In the genomic region with DNA sequence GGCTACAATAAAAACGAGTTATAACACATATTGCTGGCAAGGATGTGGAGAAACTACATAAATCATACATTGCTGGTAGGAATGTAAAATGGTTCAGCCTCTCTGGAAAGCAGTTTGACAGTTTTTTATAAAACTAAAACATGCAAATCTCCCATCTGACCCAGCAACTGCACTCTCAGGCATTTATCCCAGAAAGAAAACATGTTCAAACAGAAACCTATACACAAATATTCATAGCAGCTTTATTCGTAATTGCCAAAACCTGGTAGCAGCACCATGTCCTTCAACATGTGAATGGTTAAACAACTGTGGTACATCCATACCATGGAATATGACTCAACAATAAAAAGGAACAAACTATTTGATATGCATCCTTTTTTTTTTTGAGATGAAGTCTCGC, we compare ENCODE assay signal across 21 cellular contexts. TPM values are rescaled to one million over a fixed set of nuclear protein-coding genes. Genes with fewer than 3 reads are reported as not detected.
"Had no signal": no experiment of that assay in that cellular context is flagged by ENCODE, and none has a peak within 500 bp of the region (broad histone marks: within the 10 kb centered on the region; RNA-seq: fewer than 3 reads in every experiment).

No MANE protein-coding gene starts in this region.

- H3K27me3 Mint-ChIP-seq: memory B cell; stimulated activated naive B cell treated with anti-CD40 and anti-IgM and Interleukin-4, amounts not matched to agents 10 μg/mL and 1 μg/mL and 100 μg/mL, for 72 hours had no signal

- H3K36me3 ChIP-seq: colonic mucosa, esophagus muscularis mucosa, transverse colon had no signal

- H3K9me3 ChIP-seq: colonic mucosa, esophagus muscularis mucosa, testis, transverse colon had no signal

- H3K27me3 ChIP-seq: colonic mucosa, esophagus muscularis mucosa, testis, transverse colon had no signal

- H3K27ac Mint-ChIP-seq: endodermal cell; memory B cell; mesothelial cell of epicardium; natural killer cell; stimulated activated naive B cell treated with anti-CD40 and anti-IgM and Interleukin-4, amounts not matched to agents 10 μg/mL and 1 μg/mL and 100 μg/mL, for 72 hours; stimulated activated naive CD8-positive, alpha-beta T cell treated with anti-CD3 and anti-CD28 coated beads, Interleukin-15, amount 100 ng/mL, for 72 hours had no signal

- H3K36me3 Mint-ChIP-seq: immature natural killer cell, mesothelial cell of epicardium, natural killer cell had no signal

- H3K4me3 ChIP-seq: colonic mucosa, esophagus muscularis mucosa, skin epidermis, testis, transverse colon had no signal

- H3K9me3 Mint-ChIP-seq: endodermal cell; immature natural killer cell; memory B cell; mesothelial cell of epicardium; natural killer cell; neural crest cell; stimulated activated naive B cell treated with anti-CD40 and anti-IgM and Interleukin-4, amounts not matched to agents 10 μg/mL and 1 μg/mL and 100 μg/mL, for 72 hours; stimulated activated naive CD8-positive, alpha-beta T cell treated with anti-CD3 and anti-CD28 coated beads, Interleukin-15, amount 100 ng/mL, for 72 hours had no signal

- ATAC-seq: left colon; natural killer cell; sciatic nerve; stimulated activated naive B cell treated with anti-CD40 and anti-IgM and Interleukin-4, amounts not matched to agents 10 μg/mL and 1 μg/mL and 100 μg/mL, for 72 hours; stimulated activated naive CD8-positive, alpha-beta T cell treated with anti-CD3 and anti-CD28 coated beads, Interleukin-15, amount 100 ng/mL, for 72 hours had no signal

- H3K4me3 Mint-ChIP-seq: endodermal cell; immature natural killer cell; memory B cell; mesothelial cell of epicardium; natural killer cell; neural crest cell; stimulated activated naive B cell treated with anti-CD40 and anti-IgM and Interleukin-4, amounts not matched to agents 10 μg/mL and 1 μg/mL and 100 μg/mL, for 72 hours; stimulated activated naive CD8-positive, alpha-beta T cell treated with anti-CD3 and anti-CD28 coated beads, Interleukin-15, amount 100 ng/mL, for 72 hours had no signal

- H3K4me1 Mint-ChIP-seq: endodermal cell; immature natural killer cell; mesothelial cell of epicardium; natural killer cell; neural crest cell; stimulated activated naive CD8-positive, alpha-beta T cell treated with anti-CD3 and anti-CD28 coated beads, Interleukin-15, amount 100 ng/mL, for 72 hours had no signal

- H3K4me1 ChIP-seq: colonic mucosa, testis had no signal

- H3K27ac ChIP-seq: colonic mucosa, esophagus muscularis mucosa, testis, transverse colon had no signal

- DNase-seq: colonic mucosa; effector CD4-positive, alpha-beta T cell; endodermal cell; foreskin fibroblast; immature natural killer cell; left colon; natural killer cell; posterior cingulate gyrus; stimulated activated CD4-positive, alpha-beta T cell treated with anti-CD3 and anti-CD28 coated beads, Interleukin-2, amount 100 ng/mL, for 24 hours; stimulated activated CD4-positive, alpha-beta T cell treated with anti-CD3 and anti-CD28 coated beads, Interleukin-4, amount 100 ng/mL, for 4 hours; stimulated activated naive B cell treated with anti-CD40 and anti-IgM and Interleukin-4, amounts not matched to agents 10 μg/mL and 1 μg/mL and 100 μg/mL, for 72 hours; stimulated activated naive CD8-positive, alpha-beta T cell treated with anti-CD3 and anti-CD28 coated beads, Interleukin-15, amount 100 ng/mL, for 72 hours; testis; transverse colon had no signal

RNA-seq across cellular contexts. Expression of gene TMCC3, which starts 10.1 kb away (rescaled TPM):
- total RNA-seq: osteocyte had no signal
